ENCODE assay signal across 30 cellular contexts in the genomic region with DNA sequence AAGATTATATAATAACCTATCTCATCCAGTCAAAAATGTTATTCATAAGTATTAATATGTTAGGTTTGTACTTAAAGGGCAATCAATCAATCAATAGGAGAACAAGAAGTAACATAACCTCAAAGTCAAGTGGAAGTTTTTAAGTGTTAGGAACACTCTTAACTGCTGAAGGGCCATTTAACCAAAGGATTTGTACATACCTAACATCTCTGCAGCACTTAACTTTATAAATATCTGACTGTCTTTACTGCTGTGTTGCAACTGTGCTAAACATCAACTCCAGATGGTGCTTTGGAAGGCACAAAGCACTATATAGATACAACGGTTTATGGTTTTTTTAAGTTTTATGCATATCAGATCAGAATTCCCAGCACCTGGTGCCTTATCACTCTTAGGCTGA.
"Had no signal": no experiment of that assay in that cellular context is flagged by ENCODE, and none has a peak within 500 bp of the region (broad histone marks: within the 10 kb centered on the region; RNA-seq: fewer than 3 reads in every experiment).

No MANE protein-coding gene starts in this region.

- H3K27ac Mint-ChIP-seq: activated CD4-positive, alpha-beta memory T cell treated with anti-CD3 and anti-CD28 coated beads for 36 hours; activated CD4-positive, alpha-beta T cell treated with anti-CD3 and anti-CD28 coated beads, Interleukin-2, amount 10 ng/mL, durations not matched to agents 24 days and 14 days; activated naive CD4-positive, alpha-beta T cell treated with anti-CD3 and anti-CD28 coated beads, Interleukin-2, amount 50 U/mL, for 72 hours; activated T-cell treated with anti-CD3 and anti-CD28 coated beads, Interleukin-2, amount 50 U/mL, for 24 hours; natural killer cell; neural progenitor cell; stimulated activated effector memory CD8-positive, alpha-beta T cell treated with anti-CD3 and anti-CD28 coated beads, Interleukin-12 subunit alpha, Interleukin-12 subunit beta, amount 100 ng/mL, for 72 hours; stimulated activated naive CD8-positive, alpha-beta T cell treated with anti-CD3 and anti-CD28 coated beads, Interleukin-15, amount 100 ng/mL, for 72 hours had no signal

- H3K27me3 Mint-ChIP-seq: activated CD4-positive, alpha-beta memory T cell treated with anti-CD3 and anti-CD28 coated beads for 36 hours; activated CD4-positive, alpha-beta T cell treated with anti-CD3 and anti-CD28 coated beads, Interleukin-2, amount 10 ng/mL, durations not matched to agents 24 days and 14 days; central memory CD8-positive, alpha-beta T cell had no signal

- H3K9ac ChIP-seq: neural progenitor cell, parathyroid adenoma had no signal

- H3K4me3 Mint-ChIP-seq: activated CD4-positive, alpha-beta memory T cell treated with anti-CD3 and anti-CD28 coated beads for 36 hours; activated CD4-positive, alpha-beta T cell treated with anti-CD3 and anti-CD28 coated beads, Interleukin-2, amount 10 ng/mL, durations not matched to agents 24 days and 14 days; activated T-cell treated with anti-CD3 and anti-CD28 coated beads, Interleukin-2, amount 50 U/mL, for 24 hours; central memory CD8-positive, alpha-beta T cell; natural killer cell; neural progenitor cell; stimulated activated effector memory CD8-positive, alpha-beta T cell treated with anti-CD3 and anti-CD28 coated beads, Interleukin-12 subunit alpha, Interleukin-12 subunit beta, amount 100 ng/mL, for 72 hours; stimulated activated naive CD8-positive, alpha-beta T cell treated with anti-CD3 and anti-CD28 coated beads, Interleukin-15, amount 100 ng/mL, for 72 hours had no signal

- ATAC-seq: activated naive CD4-positive, alpha-beta T cell treated with anti-CD3 and anti-CD28 coated beads, Interleukin-2, amount 50 U/mL, for 72 hours; gastroesophageal sphincter; left cardiac atrium; natural killer cell; psoas muscle; stimulated activated effector memory CD8-positive, alpha-beta T cell treated with anti-CD3 and anti-CD28 coated beads, Interleukin-12 subunit alpha, Interleukin-12 subunit beta, amount 100 ng/mL, for 72 hours; stimulated activated naive CD8-positive, alpha-beta T cell treated with anti-CD3 and anti-CD28 coated beads, Interleukin-15, amount 100 ng/mL, for 72 hours had no signal

- FAIRE-seq: bronchial epithelial cell, keratinocyte, small intestine had no signal

- H3K9me3 Mint-ChIP-seq: activated CD4-positive, alpha-beta memory T cell treated with anti-CD3 and anti-CD28 coated beads for 36 hours; activated naive CD4-positive, alpha-beta T cell treated with anti-CD3 and anti-CD28 coated beads, Interleukin-2, amount 50 U/mL, for 72 hours; activated T-cell treated with anti-CD3 and anti-CD28 coated beads, Interleukin-2, amount 50 U/mL, for 24 hours; central memory CD8-positive, alpha-beta T cell; natural killer cell; neural progenitor cell; stimulated activated effector memory CD8-positive, alpha-beta T cell treated with anti-CD3 and anti-CD28 coated beads, Interleukin-12 subunit alpha, Interleukin-12 subunit beta, amount 100 ng/mL, for 72 hours; stimulated activated naive CD8-positive, alpha-beta T cell treated with anti-CD3 and anti-CD28 coated beads, Interleukin-15, amount 100 ng/mL, for 72 hours had no signal

- H3K4me2 ChIP-seq: neural progenitor cell had no signal

- H3K27me3 ChIP-seq: esophagus muscularis mucosa, gastroesophageal sphincter, neural progenitor cell, sigmoid colon, upper lobe of left lung had no signal

- H3K9me3 ChIP-seq: esophagus muscularis mucosa, gastroesophageal sphincter, psoas muscle, sigmoid colon, upper lobe of left lung had no signal

- DNase-seq: activated CD4-positive, alpha-beta memory T cell treated with anti-CD3 and anti-CD28 coated beads for 36 hours; activated CD4-positive, alpha-beta T cell treated with anti-CD3 and anti-CD28 coated beads, Interleukin-2, amount 10 ng/mL, durations not matched to agents 24 days and 14 days; activated CD4-positive, CD25-positive, alpha-beta regulatory T cell treated with anti-CD3 and anti-CD28 coated beads, Interleukin-2, amount 50 U/mL, for 72 hours; activated CD8-positive, alpha-beta memory T cell treated with anti-CD3 and anti-CD28 coated beads, Interleukin-2, amount 50 U/mL, for 48 hours; activated gamma-delta T cell treated with Interleukin-2 at 50 U/mL for 16 hours; activated T-cell treated with anti-CD3 and anti-CD28 coated beads, Interleukin-2, amount 50 U/mL, for 24 hours; anterior cingulate cortex; effector CD4-positive, alpha-beta T cell; hippocampal formation; left cardiac atrium; mesenchymal stem cell; natural killer cell; occipital lobe; psoas muscle; sigmoid colon; small intestine; stimulated activated CD4-positive, alpha-beta T cell treated with anti-CD3 and anti-CD28 coated beads, Interleukin-4, amount 100 ng/mL, for 24 hours; stimulated activated naive CD8-positive, alpha-beta T cell treated with anti-CD3 and anti-CD28 coated beads, Interleukin-15, amount 100 ng/mL, for 72 hours; substantia nigra; T-helper 2 cell; upper lobe of left lung had no signal

- H3K4me1 Mint-ChIP-seq: activated CD4-positive, alpha-beta T cell treated with anti-CD3 and anti-CD28 coated beads, Interleukin-2, amount 10 ng/mL, durations not matched to agents 24 days and 14 days; central memory CD8-positive, alpha-beta T cell; natural killer cell; neural progenitor cell; stimulated activated effector memory CD8-positive, alpha-beta T cell treated with anti-CD3 and anti-CD28 coated beads, Interleukin-12 subunit alpha, Interleukin-12 subunit beta, amount 100 ng/mL, for 72 hours; stimulated activated naive CD8-positive, alpha-beta T cell treated with anti-CD3 and anti-CD28 coated beads, Interleukin-15, amount 100 ng/mL, for 72 hours had no signal

- H3K36me3 Mint-ChIP-seq: activated CD4-positive, alpha-beta memory T cell treated with anti-CD3 and anti-CD28 coated beads for 36 hours; activated naive CD4-positive, alpha-beta T cell treated with anti-CD3 and anti-CD28 coated beads, Interleukin-2, amount 50 U/mL, for 72 hours; natural killer cell; neural progenitor cell; stimulated activated effector memory CD8-positive, alpha-beta T cell treated with anti-CD3 and anti-CD28 coated beads, Interleukin-12 subunit alpha, Interleukin-12 subunit beta, amount 100 ng/mL, for 72 hours had no signal

- H3K4me3 ChIP-seq: esophagus muscularis mucosa, gastroesophageal sphincter, neural progenitor cell, psoas muscle, sigmoid colon, upper lobe of left lung had no signal

- H3K36me3 ChIP-seq: esophagus muscularis mucosa, gastroesophageal sphincter, neural progenitor cell, sigmoid colon, upper lobe of left lung had no signal

- H3K4me1 ChIP-seq: esophagus muscularis mucosa, gastroesophageal sphincter, neural progenitor cell, parathyroid adenoma, psoas muscle, upper lobe of left lung had no signal

- H3K27ac ChIP-seq: esophagus muscularis mucosa, gastroesophageal sphincter, neural progenitor cell, parathyroid adenoma, psoas muscle, sigmoid colon, upper lobe of left lung had no signal

- H2AFZ ChIP-seq: neural progenitor cell, parathyroid adenoma had no signal

- H3K79me2 ChIP-seq: parathyroid adenoma had no signal
